In the genomic region with DNA sequence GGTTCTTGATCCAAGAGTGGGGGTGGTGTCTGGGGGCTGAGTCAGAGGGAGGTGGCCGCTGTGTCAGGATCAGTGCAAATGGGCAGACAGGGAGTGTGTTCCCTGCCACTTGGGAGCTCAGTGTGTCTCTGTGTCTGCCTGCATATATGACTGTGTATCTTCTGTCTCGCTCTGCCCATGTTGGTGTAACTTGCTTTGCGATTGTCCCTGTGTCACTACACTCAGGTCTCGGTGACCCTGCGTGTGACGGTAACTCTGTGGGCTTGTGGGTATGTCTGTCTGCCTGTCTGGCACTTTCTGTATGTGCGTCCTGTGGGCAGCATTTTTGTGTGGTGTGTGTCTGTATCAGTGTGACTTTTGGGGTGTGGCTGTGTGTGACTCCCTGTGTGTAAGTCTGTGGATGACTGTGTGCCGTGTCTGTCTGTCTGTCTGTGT, we compare ENCODE assay signal across 12 cellular contexts. TPM values are rescaled to one million over a fixed set of nuclear protein-coding genes. Genes with fewer than 3 reads are reported as not detected.
DNase-seq lines count a peak whose midpoint lies in the region; ATAC-seq, FAIRE-seq and TF ChIP-seq lines count a peak whose summit lies in the region.
"Had no signal": no experiment of that assay in that cellular context is flagged by ENCODE, and none has a peak within 500 bp of the region (broad histone marks: within the 10 kb centered on the region; RNA-seq: fewer than 3 reads in every experiment).

No MANE protein-coding gene starts in this region.

- DNase-seq in A172 (ENCODE audit: low spot score) (peak; percentile 55), H54 (ENCODE audit: insufficient read length, low spot score) (peak; percentile 87), erythroblast (lab: John Stamatoyannopoulos, UW) (no peak), Right ventricle myocardium inferior (ENCODE audit: missing footprints) (no peak)
- DNase-seq in effector memory CD4-positive, alpha-beta T cell, result peak in 2 of 3 donors; percentile 49 to 57
- DNase-seq: Calu3; effector CD8-positive, alpha-beta T cell; HCEC 1CT; NCI-H1930 had no signal

- no peak overlapping the region for H3K27ac ChIP-seq in effector memory CD4-positive, alpha-beta T cell (ENCODE audit: insufficient read depth, low read length, poor library complexity, severe bottlenecking)
- H3K27ac ChIP-seq: HL-60 had no signal

- no peaks in the 10 kb centered on the region for H3K9me3 ChIP-seq in effector memory CD4-positive, alpha-beta T cell (ENCODE audit: control insufficient read depth, low read length)

- TF ChIP-seq POLR2A in H54 (IDR thresholded peaks at IDR 0.05; ENCODE audit: low read depth, low read length) (no peak; the same call in 1 of the 2 replicates), erythroblast (IDR thresholded peaks at IDR 0.05; ENCODE audit: low read length) (no peak)

- ATAC-seq in Right ventricle myocardium inferior (no peak), GM18907 (IDR thresholded peaks at IDR 0.05; ENCODE audit: unreplicated experiment) (no peak)

- peak; percentile 45 for FAIRE-seq in H54 (lab: Jason Lieb, UNC)

- intact Hi-C loops in Right ventricle myocardium inferior (cut with DNase I), result no loop called here

- no peaks in the 10 kb centered on the region for H3K36me3 ChIP-seq in effector memory CD4-positive, alpha-beta T cell (ENCODE audit: control insufficient read depth, insufficient read depth, low read length)

- peaks cover 25% of the 10 kb centered on the region for H3K4me1 ChIP-seq in effector memory CD4-positive, alpha-beta T cell (ENCODE audit: control insufficient read depth, insufficient read depth, low read length, poor library complexity, severe bottlenecking)

- H3K27me3 ChIP-seq in effector memory CD4-positive, alpha-beta T cell (replicated peaks; ENCODE audit: control insufficient read depth, insufficient read depth, low read length, poor library complexity, severe bottlenecking), result no peaks in the 10 kb centered on the region

- no peak overlapping the region for H3K4me3 ChIP-seq in effector memory CD4-positive, alpha-beta T cell (ENCODE audit: insufficient read depth, low read depth, low read length, poor library complexity, severe bottlenecking)

RNA-seq across cellular contexts. Expression of a gene that starts 8.2 kb away (rescaled TPM):
- 0.07 and 0.47 TPM in 2 replicates for total RNA-seq in A172 (2014; rRNA removed; shearing (Covaris generic))
- not detected for total RNA-seq in Right ventricle myocardium inferior
- total RNA-seq: kidney epithelial cell had no signal

RNA-seq across cellular contexts. Expression of a gene that starts 22.7 kb away (rescaled TPM):
- total RNA-seq in A172 (2014; rRNA removed; shearing (Covaris generic)), result 105 and 138 TPM in 2 replicates
- total RNA-seq in Right ventricle myocardium inferior, result 68.4 TPM

RNA-seq across cellular contexts. Expression of a gene that starts 53.4 kb away (rescaled TPM):
- 72.5 and 108 TPM in 2 replicates for total RNA-seq in A172 (2014; rRNA removed; shearing (Covaris generic))
- total RNA-seq in Right ventricle myocardium inferior, result 31.6 TPM

RNA-seq across cellular contexts. Expression of a gene that starts 57.6 kb away (rescaled TPM):
- total RNA-seq in A172 (2014; rRNA removed; shearing (Covaris generic)), result 0.76 and 0.86 TPM in 2 replicates
- total RNA-seq in Right ventricle myocardium inferior, result 342 TPM
- total RNA-seq: kidney epithelial cell had no signal

RNA-seq across cellular contexts. Expression of a gene that starts 59.4 kb away (rescaled TPM):
- not detected in 2 replicates for total RNA-seq in A172 (2014; rRNA removed; shearing (Covaris generic))
- total RNA-seq in Right ventricle myocardium inferior, result 0.19 TPM
- total RNA-seq: kidney epithelial cell had no signal

Comparison
In these comparisons a context has a peak if more than half of its experiments do, and no peak if none do; other contexts are left out.
1. DNase-seq: peak in A172 (single experiment), H54 (single experiment) and effector memory CD4-positive, alpha-beta T cell (2 of 3); none in erythroblast (0 of 2) and Right ventricle myocardium inferior (single experiment).